ENCODE assay signal across 21 cellular contexts in the genomic region with DNA sequence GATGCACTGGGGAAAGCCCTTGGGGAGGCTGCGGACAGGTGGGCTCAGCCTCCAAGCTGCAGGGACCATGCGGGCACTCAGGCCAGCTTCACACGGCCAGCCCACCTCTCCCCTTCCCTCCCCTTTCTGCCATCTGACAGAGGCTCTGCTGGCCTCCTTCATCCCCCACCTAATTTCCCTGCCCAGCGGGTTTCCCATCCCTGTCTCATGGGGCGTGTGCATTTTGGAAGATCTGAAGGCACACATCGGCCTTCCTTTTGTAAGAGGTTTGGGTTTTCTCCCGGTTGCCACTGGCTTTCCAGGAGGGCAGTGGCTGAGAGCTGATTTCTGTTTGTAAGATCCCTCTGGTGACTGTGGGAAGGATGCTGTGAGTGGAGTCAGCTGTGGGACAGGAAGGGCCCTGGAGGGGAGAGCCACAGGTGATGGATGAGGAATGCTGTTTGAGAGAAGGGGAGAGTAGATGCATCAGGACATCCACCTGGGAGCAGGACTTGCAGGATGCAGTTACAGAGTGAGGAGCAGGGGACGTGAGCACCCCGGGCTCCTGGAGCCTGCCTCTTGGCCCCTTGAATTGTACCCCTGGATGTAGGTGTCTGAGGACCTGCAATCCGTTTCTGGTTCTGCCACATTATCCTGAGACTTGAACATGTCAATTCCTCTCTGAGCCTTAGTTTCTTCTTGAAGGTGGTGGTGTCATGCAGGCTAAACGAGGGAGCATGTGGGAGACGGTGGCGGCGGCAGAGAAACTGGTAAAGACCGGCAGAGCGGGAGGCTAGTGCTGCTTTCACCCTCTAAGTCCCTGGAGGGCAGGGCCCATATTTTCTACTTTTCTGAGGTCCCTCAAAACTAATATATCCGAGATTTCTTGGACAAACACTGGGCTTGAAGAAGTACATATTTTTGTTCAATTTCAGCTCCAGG. TPM values are rescaled to one million over a fixed set of nuclear protein-coding genes. Genes with fewer than 3 reads are reported as not detected.
DNase-seq lines count a peak whose midpoint lies in the region; ATAC-seq, FAIRE-seq and TF ChIP-seq lines count a peak whose summit lies in the region.
"Had no signal": no experiment of that assay in that cellular context is flagged by ENCODE, and none has a peak within 500 bp of the region (broad histone marks: within the 10 kb centered on the region; RNA-seq: fewer than 3 reads in every experiment).

No MANE protein-coding gene starts in this region.

- H3K4me3 Mint-ChIP-seq in nephron progenitor cell (no peak overlapping the region), immature natural killer cell (peak overlapping the region in 1 of 5 donors; percentile 6)
- H3K4me3 Mint-ChIP-seq: WTC11 had no signal

- WGBS in HepG2 (ENCODE audit: low lambda C conversion rate) = 77% methylated on average over 17 of the region's 17 CpGs
- 88% methylated on average over 10 of the region's 17 CpGs for WGBS in right lobe of liver (ENCODE audit: insufficient coverage, low coverage, low lambda C conversion rate, missing lambda C conversion rate)

- no peak for TF ChIP-seq POLR2A in HepG2 (IDR thresholded peaks at IDR 0.05; ENCODE audit: insufficient read depth in 1 of 2, low read depth in 2 of 2, low read length in 2 of 2)
- no peak for TF ChIP-seq POLR2A in right lobe of liver (IDR thresholded peaks at IDR 0.05)

- H3K9me3 ChIP-seq in HepG2 (ENCODE audit: low read length) (no peaks in the 10 kb centered on the region), right lobe of liver (no peaks in the 10 kb centered on the region)
- H3K9me3 ChIP-seq: Caco-2 had no signal

- no peak for TF ChIP-seq RAD21 in HepG2 (CRISPR knock-in tag; IDR thresholded peaks at IDR 0.05)

- no peak for DNase-seq in HepG2 (ENCODE audit: low spot score)
- no peak for DNase-seq in right lobe of liver
- DNase-seq in activated CD8-positive, alpha-beta memory T cell treated with anti-CD3 and anti-CD28 coated beads, Interleukin-2, amount 50 U/mL, for 48 hours = peak; percentile 42
- DNase-seq in nephron progenitor cell = no peak
- peak; percentile 38 for DNase-seq in ureter (ENCODE audit: low spot score)
- no peak for DNase-seq in immature natural killer cell
- no peak for DNase-seq in retina
- no peak for DNase-seq in NCI-H2196 treated with DMSO at 0.1 percent for 48 hours (lab: John Stamatoyannopoulos, UW; ENCODE audit: unreplicated experiment)
- DNase-seq: cortex of kidney, H7, KG1, mesendoderm, MV-4-11, NCI-H1930, NCI-H510A had no signal

- TF ChIP-seq CTCF in HepG2 (CRISPR knock-in tag; IDR thresholded peaks at IDR 0.05) (no peak), right lobe of liver (IDR thresholded peaks at IDR 0.05) (no peak), nephron progenitor cell (IDR thresholded peaks at IDR 0.05) (no peak)

- H3K27me3 Mint-ChIP-seq in nephron progenitor cell (ENCODE audit: low read depth, poor library complexity) (peaks cover 17% of the 10 kb centered on the region), immature natural killer cell (ENCODE audit: low read depth in 3 of 3) (peaks cover 0 to 4% (median 3%) of the 10 kb centered on the region in 3 donors)

- CTCF ChIA-PET in HepG2 (lab: Yijun Ruan, JAX; ENCODE audit: low intra/inter-chr PET ratio, low total read pairs) = no interaction called here

- BruUV-seq in HepG2 (replicated peaks; lab: Mats Ljungman, UMichigan) = no TSS peak

- intact Hi-C loops in HepG2 (cut with micrococcal nuclease; ENCODE audit: unreplicated experiment) = no loop called here
- intact Hi-C loops in right lobe of liver (cut with DNase I) = loop anchor here in 1 of 2 donors (10.0 kb wide), 1 partner anchor 118 kb away; no protein-coding TSS in a partner anchor

- POLR2A ChIA-PET in HepG2 (lab: Yijun Ruan, JAX) = interaction anchor here (1.2 to 7.7 kb wide), 2 partner anchors 18 to 29 kb away, joined by 3 to 61 read pairs; a partner anchor contains a TSS

- H3K9me3 Mint-ChIP-seq in nephron progenitor cell (no peaks in the 10 kb centered on the region), immature natural killer cell (no peaks in the 10 kb centered on the region)
- H3K9me3 Mint-ChIP-seq: WTC11 had no signal

- H2AFZ ChIP-seq in HepG2 (ENCODE audit: low read length) = no peak overlapping the region

- peak overlapping the region; percentile 27 for H3K27ac ChIP-seq in HepG2 (ENCODE audit: extremely low read length, insufficient read depth, low read length)
- H3K27ac ChIP-seq in right lobe of liver = no peak overlapping the region
- H3K27ac ChIP-seq: HL-60 had no signal

- H3K4me3 ChIP-seq in HepG2 (replicated peaks in 1 of 3; ENCODE audit: insufficient read depth in 1 of 3, low read depth in 2 of 3, low read length in 3 of 3) (peak overlapping the region; percentile 12 to 62 (median 47)), right lobe of liver (no peak overlapping the region)

- H3K27me3 ChIP-seq in HepG2 (ENCODE audit: control insufficient read depth in 1 of 2, insufficient read depth in 2 of 2, low read length in 2 of 2) (no peaks in the 10 kb centered on the region), right lobe of liver (no peaks in the 10 kb centered on the region)

- no peak for TF ChIP-seq EP300 in HepG2 (IDR thresholded peaks at IDR 0.05; ENCODE audit: low read depth in 2 of 2, low read length in 2 of 2)
- no peak for TF ChIP-seq EP300 in HepG2 (CRISPR knock-in tag; IDR thresholded peaks at IDR 0.05; ENCODE audit: borderline replicate concordance)

- peaks cover 15% of the 10 kb centered on the region for H3K79me2 ChIP-seq in HepG2 (ENCODE audit: insufficient read depth, low read length)

- H3K27ac Mint-ChIP-seq in nephron progenitor cell = peak overlapping the region; percentile 5
- H3K27ac Mint-ChIP-seq in immature natural killer cell = peak overlapping the region in 1 of 6 donors; percentile 20
- H3K27ac Mint-ChIP-seq: WTC11 had no signal

- H3K4me2 ChIP-seq in HepG2 (ENCODE audit: low read depth, low read length) = peak overlapping the region; percentile 66

- in situ Hi-C loops in HepG2 (cut with HindIII; ENCODE audit: extremely low pct_ligation_motif_present, low pct_unique_long_range_greater_than_20kb) = no loop called here

- FAIRE-seq in HepG2 (lab: Jason Lieb, UNC) = no peak

- ATAC-seq in HepG2 (peak; percentile 2; the same call in 2 of the 3 replicates), right lobe of liver (no peak)
- ATAC-seq: Right ventricle myocardium inferior, WTC11 had no signal

- H3K9ac ChIP-seq in HepG2 (ENCODE audit: insufficient read depth, low read depth, low read length) = peak overlapping the region; percentile 38; the same call in 1 of the 2 replicates

- H3K4me1 Mint-ChIP-seq in nephron progenitor cell = peaks cover 50% of the 10 kb centered on the region
- H3K4me1 Mint-ChIP-seq in immature natural killer cell = peaks cover 33 to 35% of the 10 kb centered on the region in 2 donors

- H3K36me3 ChIP-seq in HepG2 (replicated peaks in 1 of 2; ENCODE audit: control insufficient read depth in 1 of 2, insufficient read depth in 2 of 2, low read length in 2 of 2) (no peaks in the 10 kb centered on the region; a peak in 1 of 5 replicates), right lobe of liver (peaks cover 0 to 2% (median 0%) of the 10 kb centered on the region in 4 donors)

- H4K20me1 ChIP-seq in HepG2 (ENCODE audit: insufficient read depth, low read length) = no peaks in the 10 kb centered on the region

- H3K36me3 Mint-ChIP-seq in nephron progenitor cell (ENCODE audit: low read depth) (no peaks in the 10 kb centered on the region), immature natural killer cell (peaks cover 0 to 8% (median 3%) of the 10 kb centered on the region in 3 donors)
- H3K36me3 Mint-ChIP-seq: WTC11 had no signal

- H3K4me1 ChIP-seq in HepG2 (ENCODE audit: insufficient read depth, low read length) (peaks cover 100% of the 10 kb centered on the region), right lobe of liver (no peaks in the 10 kb centered on the region)

RNA-seq across cellular contexts. Expression of a gene that starts 5.9 kb away (rescaled TPM):
- total RNA-seq in HepG2 (2016; rRNA removed; fragmentation: Illumina TruSeq; extraction: Trizol) = 0.11 and 0.17 TPM in 2 replicates
- total RNA-seq in HepG2 (2016; cell fraction: cytosol; rRNA removed; fragmentation: Illumina TruSeq; extraction: Trizol; ENCODE audit: low read depth) = not detected in 2 replicates
- total RNA-seq in HepG2 (2016; cell fraction: insoluble cytoplasmic fraction; rRNA removed; fragmentation: Illumina TruSeq; extraction: Trizol) = 0.17 and 0.25 TPM in 2 replicates
- total RNA-seq in HepG2 (2016; cell fraction: membrane; rRNA removed; fragmentation: Illumina TruSeq; extraction: Trizol) = 0.07 TPM in 1 of 2 replicates, not detected in the other
- 0.09 and 0.16 TPM in 2 replicates for total RNA-seq in HepG2 (2016; cell fraction: nucleus; rRNA removed; fragmentation: Illumina TruSeq; extraction: Trizol)
- polyA plus RNA-seq in HepG2 (2011; rRNA removed) = 51.5 and 57.6 TPM in 2 replicates
- polyA plus RNA-seq in HepG2 (2011; cell fraction: cytosol; rRNA removed) = 32.3 and 32.4 TPM in 2 replicates
- polyA plus RNA-seq in HepG2 (2011; cell fraction: nucleus; rRNA removed) = 71.8 and 73.9 TPM in 2 replicates
- polyA plus RNA-seq in HepG2 (2012) = 7.2 and 22.3 TPM in 2 replicates
- polyA plus RNA-seq in HepG2 (2016; cell fraction: cytosol; fragmentation: Illumina TruSeq; extraction: Trizol; ENCODE audit: low read depth) = 0.03 TPM in 1 of 2 replicates, not detected in the other
- polyA plus RNA-seq in HepG2 (2016; cell fraction: insoluble cytoplasmic fraction; fragmentation: Illumina TruSeq; extraction: Trizol; ENCODE audit: low read depth) = 0.23 and 0.33 TPM in 2 replicates
- polyA plus RNA-seq in HepG2 (2016; cell fraction: membrane; fragmentation: Illumina TruSeq; extraction: Trizol; ENCODE audit: low read depth) = 0.05 and 0.07 TPM in 2 replicates
- 0.33 and 0.59 TPM in 2 replicates for polyA plus RNA-seq in HepG2 (2016; cell fraction: nucleus; fragmentation: Illumina TruSeq; extraction: Trizol; ENCODE audit: insufficient read depth, low read depth)
- polyA minus RNA-seq in HepG2 (2011; rRNA and poly(A)+ RNA removed; ENCODE audit: low replicate concordance) = 47.0 TPM in 1 of 2 replicates, not detected in the other
- 17.2 and 17.4 TPM in 2 replicates for polyA minus RNA-seq in HepG2 (2011; cell fraction: cytosol; rRNA and poly(A)+ RNA removed)
- polyA minus RNA-seq in HepG2 (2011; cell fraction: nucleus; rRNA and poly(A)+ RNA removed) = 20.1 and 23.4 TPM in 2 replicates
- total RNA-seq in right lobe of liver = 1 to 10 TPM in 1 of 6 experiments, under 1 TPM in 4, not detected in 1; 0.06 to 1.5 (median 0.31) TPM
- not detected for total RNA-seq in ureter
- 10 to 100 TPM in 1 of 3 donors, 1 to 10 TPM in 2; 2.6 to 22.5 (median 4.3) TPM for polyA plus RNA-seq in immature natural killer cell
- total RNA-seq: Daoy; H7; T-helper 1 cell treated with Interleukin-12 subunit alpha and Interleukin-12 subunit beta and Interleukin-4 antibody, amounts not matched to agents 30 ng/mL and 1 ng/mL, for 36 hours; WTC11 had no signal

RNA-seq across cellular contexts. Expression of a gene that starts 6.2 kb away (rescaled TPM):
- total RNA-seq in HepG2 (2016; rRNA removed; fragmentation: Illumina TruSeq; extraction: Trizol) (not detected in 2 replicates), right lobe of liver (100 to 1,000 TPM; 198 to 296 (median 222) TPM), ureter (116 TPM)
- not detected in 2 replicates for total RNA-seq in HepG2 (2016; cell fraction: cytosol; rRNA removed; fragmentation: Illumina TruSeq; extraction: Trizol; ENCODE audit: low read depth)
- total RNA-seq in HepG2 (2016; cell fraction: insoluble cytoplasmic fraction; rRNA removed; fragmentation: Illumina TruSeq; extraction: Trizol) = not detected in 2 replicates
- total RNA-seq in HepG2 (2016; cell fraction: membrane; rRNA removed; fragmentation: Illumina TruSeq; extraction: Trizol) = not detected in 2 replicates
- total RNA-seq in HepG2 (2016; cell fraction: nucleus; rRNA removed; fragmentation: Illumina TruSeq; extraction: Trizol) = not detected in 2 replicates
- polyA plus RNA-seq in HepG2 (2011; rRNA removed) (0.33 and 0.46 TPM in 2 replicates), immature natural killer cell (10 to 100 TPM in 1 of 3 donors, 1 to 10 TPM in 2; 2.6 to 10.5 (median 5.8) TPM)
- polyA plus RNA-seq in HepG2 (2011; cell fraction: cytosol; rRNA removed) = 0.28 and 0.36 TPM in 2 replicates
- 0.23 and 0.59 TPM in 2 replicates for polyA plus RNA-seq in HepG2 (2011; cell fraction: nucleus; rRNA removed)
- polyA plus RNA-seq in HepG2 (2012) = 0.47 and 0.52 TPM in 2 replicates
- polyA plus RNA-seq in HepG2 (2016; cell fraction: cytosol; fragmentation: Illumina TruSeq; extraction: Trizol; ENCODE audit: low read depth) = not detected in 2 replicates
- not detected in 2 replicates for polyA plus RNA-seq in HepG2 (2016; cell fraction: insoluble cytoplasmic fraction; fragmentation: Illumina TruSeq; extraction: Trizol; ENCODE audit: low read depth)
- polyA plus RNA-seq in HepG2 (2016; cell fraction: membrane; fragmentation: Illumina TruSeq; extraction: Trizol; ENCODE audit: low read depth) = not detected in 2 replicates
- not detected in 2 replicates for polyA plus RNA-seq in HepG2 (2016; cell fraction: nucleus; fragmentation: Illumina TruSeq; extraction: Trizol; ENCODE audit: insufficient read depth, low read depth)
- polyA minus RNA-seq in HepG2 (2011; rRNA and poly(A)+ RNA removed; ENCODE audit: low replicate concordance) = 0.10 and 114 TPM in 2 replicates
- 0.70 TPM in 1 of 2 replicates, not detected in the other for polyA minus RNA-seq in HepG2 (2011; cell fraction: cytosol; rRNA and poly(A)+ RNA removed)
- polyA minus RNA-seq in HepG2 (2011; cell fraction: nucleus; rRNA and poly(A)+ RNA removed) = 1.0 TPM in 1 of 2 replicates, not detected in the other

RNA-seq across cellular contexts. Expression of a gene that starts 18.8 kb away (rescaled TPM):
- total RNA-seq in HepG2 (2016; rRNA removed; fragmentation: Illumina TruSeq; extraction: Trizol) (134 and 163 TPM in 2 replicates), right lobe of liver (10 to 100 TPM; 15.8 to 34.6 (median 30.5) TPM), ureter (77.7 TPM)
- 136 and 187 TPM in 2 replicates for total RNA-seq in HepG2 (2016; cell fraction: cytosol; rRNA removed; fragmentation: Illumina TruSeq; extraction: Trizol; ENCODE audit: low read depth)
- total RNA-seq in HepG2 (2016; cell fraction: insoluble cytoplasmic fraction; rRNA removed; fragmentation: Illumina TruSeq; extraction: Trizol) = 135 and 172 TPM in 2 replicates
- total RNA-seq in HepG2 (2016; cell fraction: membrane; rRNA removed; fragmentation: Illumina TruSeq; extraction: Trizol) = 188 and 230 TPM in 2 replicates
- total RNA-seq in HepG2 (2016; cell fraction: nucleus; rRNA removed; fragmentation: Illumina TruSeq; extraction: Trizol) = 74.5 and 76.2 TPM in 2 replicates
- polyA plus RNA-seq in HepG2 (2011; rRNA removed) (99.9 and 121 TPM in 2 replicates), immature natural killer cell (100 to 1,000 TPM in 1 of 3 donors, 10 to 100 TPM in 2; 43.3 to 138 (median 91.7) TPM)
- 40.4 and 46.7 TPM in 2 replicates for polyA plus RNA-seq in HepG2 (2011; cell fraction: cytosol; rRNA removed)
- 11.8 and 17.3 TPM in 2 replicates for polyA plus RNA-seq in HepG2 (2011; cell fraction: nucleus; rRNA removed)
- polyA plus RNA-seq in HepG2 (2012) = 85.8 and 145 TPM in 2 replicates
- polyA plus RNA-seq in HepG2 (2016; cell fraction: cytosol; fragmentation: Illumina TruSeq; extraction: Trizol; ENCODE audit: low read depth) = 146 and 191 TPM in 2 replicates
- polyA plus RNA-seq in HepG2 (2016; cell fraction: insoluble cytoplasmic fraction; fragmentation: Illumina TruSeq; extraction: Trizol; ENCODE audit: low read depth) = 167 and 175 TPM in 2 replicates
- 151 and 201 TPM in 2 replicates for polyA plus RNA-seq in HepG2 (2016; cell fraction: membrane; fragmentation: Illumina TruSeq; extraction: Trizol; ENCODE audit: low read depth)
- polyA plus RNA-seq in HepG2 (2016; cell fraction: nucleus; fragmentation: Illumina TruSeq; extraction: Trizol; ENCODE audit: insufficient read depth, low read depth) = 88.7 and 95.7 TPM in 2 replicates
- 19.0 and 25.4 TPM in 2 replicates for polyA minus RNA-seq in HepG2 (2011; rRNA and poly(A)+ RNA removed; ENCODE audit: low replicate concordance)
- 21.2 and 23.6 TPM in 2 replicates for polyA minus RNA-seq in HepG2 (2011; cell fraction: cytosol; rRNA and poly(A)+ RNA removed)
- 61.4 and 62.2 TPM in 2 replicates for polyA minus RNA-seq in HepG2 (2011; cell fraction: nucleus; rRNA and poly(A)+ RNA removed)

RNA-seq across cellular contexts. Expression of a gene that starts 29.3 kb away (rescaled TPM):
- total RNA-seq in HepG2 (2016; rRNA removed; fragmentation: Illumina TruSeq; extraction: Trizol) = 42.6 and 59.8 TPM in 2 replicates
- total RNA-seq in HepG2 (2016; cell fraction: cytosol; rRNA removed; fragmentation: Illumina TruSeq; extraction: Trizol; ENCODE audit: low read depth) = 19.8 and 23.7 TPM in 2 replicates
- 40.7 and 62.3 TPM in 2 replicates for total RNA-seq in HepG2 (2016; cell fraction: insoluble cytoplasmic fraction; rRNA removed; fragmentation: Illumina TruSeq; extraction: Trizol)
- total RNA-seq in HepG2 (2016; cell fraction: membrane; rRNA removed; fragmentation: Illumina TruSeq; extraction: Trizol) = 47.0 and 50.1 TPM in 2 replicates
- 15.4 and 21.0 TPM in 2 replicates for total RNA-seq in HepG2 (2016; cell fraction: nucleus; rRNA removed; fragmentation: Illumina TruSeq; extraction: Trizol)
- polyA plus RNA-seq in HepG2 (2011; rRNA removed) = 19.5 and 23.3 TPM in 2 replicates
- 7.1 and 11.2 TPM in 2 replicates for polyA plus RNA-seq in HepG2 (2011; cell fraction: cytosol; rRNA removed)
- polyA plus RNA-seq in HepG2 (2011; cell fraction: nucleus; rRNA removed) = 6.0 and 7.6 TPM in 2 replicates
- 17.6 and 21.3 TPM in 2 replicates for polyA plus RNA-seq in HepG2 (2012)
- 16.2 and 20.1 TPM in 2 replicates for polyA plus RNA-seq in HepG2 (2016; cell fraction: cytosol; fragmentation: Illumina TruSeq; extraction: Trizol; ENCODE audit: low read depth)
- 46.4 and 46.8 TPM in 2 replicates for polyA plus RNA-seq in HepG2 (2016; cell fraction: insoluble cytoplasmic fraction; fragmentation: Illumina TruSeq; extraction: Trizol; ENCODE audit: low read depth)
- polyA plus RNA-seq in HepG2 (2016; cell fraction: membrane; fragmentation: Illumina TruSeq; extraction: Trizol; ENCODE audit: low read depth) = 29.0 and 30.9 TPM in 2 replicates
- 22.7 and 25.0 TPM in 2 replicates for polyA plus RNA-seq in HepG2 (2016; cell fraction: nucleus; fragmentation: Illumina TruSeq; extraction: Trizol; ENCODE audit: insufficient read depth, low read depth)
- polyA minus RNA-seq in HepG2 (2011; rRNA and poly(A)+ RNA removed; ENCODE audit: low replicate concordance) = 35.2 and 278 TPM in 2 replicates
- polyA minus RNA-seq in HepG2 (2011; cell fraction: cytosol; rRNA and poly(A)+ RNA removed) = 23.0 and 32.6 TPM in 2 replicates
- polyA minus RNA-seq in HepG2 (2011; cell fraction: nucleus; rRNA and poly(A)+ RNA removed) = 9.5 and 14.8 TPM in 2 replicates
- 10 to 100 TPM; 16.3 to 37.5 (median 23.3) TPM for total RNA-seq in right lobe of liver
- 62.1 TPM for total RNA-seq in ureter
- 10 to 100 TPM; 31.5 to 43.3 (median 37.8) TPM for polyA plus RNA-seq in immature natural killer cell

RNA-seq across cellular contexts. Expression of a gene that starts 32.2 kb away (rescaled TPM):
- total RNA-seq in HepG2 (2016; rRNA removed; fragmentation: Illumina TruSeq; extraction: Trizol) (159 and 160 TPM in 2 replicates), right lobe of liver (10 to 100 TPM; 31.1 to 41.4 (median 36.5) TPM), ureter (70.6 TPM)
- total RNA-seq in HepG2 (2016; cell fraction: cytosol; rRNA removed; fragmentation: Illumina TruSeq; extraction: Trizol; ENCODE audit: low read depth) = 40.4 and 47.8 TPM in 2 replicates
- 132 and 155 TPM in 2 replicates for total RNA-seq in HepG2 (2016; cell fraction: insoluble cytoplasmic fraction; rRNA removed; fragmentation: Illumina TruSeq; extraction: Trizol)
- total RNA-seq in HepG2 (2016; cell fraction: membrane; rRNA removed; fragmentation: Illumina TruSeq; extraction: Trizol) = 73.6 and 76.0 TPM in 2 replicates
- total RNA-seq in HepG2 (2016; cell fraction: nucleus; rRNA removed; fragmentation: Illumina TruSeq; extraction: Trizol) = 124 and 141 TPM in 2 replicates
- polyA plus RNA-seq in HepG2 (2011; rRNA removed) (168 and 203 TPM in 2 replicates), immature natural killer cell (100 to 1,000 TPM in 1 of 3 donors, 10 to 100 TPM in 2; 67.1 to 104 (median 71.7) TPM)
- polyA plus RNA-seq in HepG2 (2011; cell fraction: cytosol; rRNA removed) = 156 and 174 TPM in 2 replicates
- polyA plus RNA-seq in HepG2 (2011; cell fraction: nucleus; rRNA removed) = 553 and 648 TPM in 2 replicates
- 143 and 173 TPM in 2 replicates for polyA plus RNA-seq in HepG2 (2012)
- 31.7 and 32.2 TPM in 2 replicates for polyA plus RNA-seq in HepG2 (2016; cell fraction: cytosol; fragmentation: Illumina TruSeq; extraction: Trizol; ENCODE audit: low read depth)
- polyA plus RNA-seq in HepG2 (2016; cell fraction: insoluble cytoplasmic fraction; fragmentation: Illumina TruSeq; extraction: Trizol; ENCODE audit: low read depth) = 140 and 169 TPM in 2 replicates
- 55.0 and 56.1 TPM in 2 replicates for polyA plus RNA-seq in HepG2 (2016; cell fraction: membrane; fragmentation: Illumina TruSeq; extraction: Trizol; ENCODE audit: low read depth)
- polyA plus RNA-seq in HepG2 (2016; cell fraction: nucleus; fragmentation: Illumina TruSeq; extraction: Trizol; ENCODE audit: insufficient read depth, low read depth) = 254 and 278 TPM in 2 replicates
- 150 and 192 TPM in 2 replicates for polyA minus RNA-seq in HepG2 (2011; rRNA and poly(A)+ RNA removed; ENCODE audit: low replicate concordance)
- 74.9 and 79.5 TPM in 2 replicates for polyA minus RNA-seq in HepG2 (2011; cell fraction: cytosol; rRNA and poly(A)+ RNA removed)
- polyA minus RNA-seq in HepG2 (2011; cell fraction: nucleus; rRNA and poly(A)+ RNA removed) = 224 and 244 TPM in 2 replicates

Comparison
In these comparisons a context has a peak if more than half of its experiments do, and no peak if none do; other contexts are left out.
1. H3K4me3 ChIP-seq: peak in HepG2 (3 of 3); none in right lobe of liver (0 of 3).
2. RNA of a gene that starts 6.2 kb away (total RNA-seq): 198 to 296 TPM in right lobe of liver and 116 TPM in ureter (single experiment); not detected in HepG2; every median in the first group is over 100 times any median in the second.
3. DNase-seq: peak in activated CD8-positive, alpha-beta memory T cell treated with anti-CD3 and anti-CD28 coated beads, Interleukin-2, amount 50 U/mL, for 48 hours (single experiment) and ureter (single experiment); none in HepG2 (single experiment), right lobe of liver (0 of 3), nephron progenitor cell (single experiment), immature natural killer cell (0 of 3), retina (single experiment) and NCI-H2196 treated with DMSO at 0.1 percent for 48 hours (single experiment).